1 cellular context compared by ENCODE assay signal in the genomic region with DNA sequence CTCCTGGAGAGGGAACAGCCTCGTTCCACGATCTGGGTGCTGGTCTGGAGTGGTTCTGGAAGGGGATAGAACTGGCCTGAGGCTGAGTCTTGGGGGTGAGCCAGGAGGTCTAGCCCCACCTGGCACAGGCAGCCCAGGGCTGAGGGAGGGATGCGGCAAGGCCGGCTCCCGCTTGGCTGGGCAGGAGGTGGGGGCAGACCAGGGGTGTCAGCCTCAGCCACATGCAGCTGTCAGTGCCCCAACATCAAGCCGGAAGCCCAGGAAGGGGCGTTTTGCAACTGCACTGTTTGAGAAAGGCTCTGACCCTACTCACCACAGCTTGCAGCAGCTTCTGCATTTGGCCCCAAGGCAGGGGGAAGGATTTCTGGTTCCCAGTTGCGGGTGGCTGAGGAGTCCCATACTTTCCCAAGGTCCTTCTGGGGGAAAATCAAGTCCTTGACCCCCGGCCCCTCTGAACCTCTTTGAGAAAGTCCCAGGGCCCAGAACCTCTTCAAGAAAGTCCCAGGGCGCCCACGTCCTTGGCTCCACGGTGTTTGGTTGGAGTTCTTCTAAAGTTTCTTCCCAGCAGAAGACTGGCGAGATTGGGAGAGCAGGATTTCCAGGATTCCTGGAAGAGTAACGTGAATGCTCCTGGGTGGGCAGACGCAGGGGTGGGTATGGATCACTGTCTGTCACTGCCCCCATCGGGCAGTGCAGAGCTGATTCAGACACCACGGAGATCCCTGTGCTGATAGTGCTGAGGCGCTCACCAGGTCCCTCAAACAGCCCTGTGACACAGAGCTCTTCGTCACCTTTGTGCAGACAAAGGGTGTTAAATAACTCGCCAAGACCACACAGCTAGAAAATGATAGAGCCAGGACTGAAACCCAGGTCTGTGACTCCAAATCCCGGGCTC.
TF ChIP-seq lines count a peak whose summit lies in the region.

No MANE protein-coding gene starts in this region.

TF ChIP-seq in GM12878, 131 proteins besides CTCF, POLR2A, EP300 and RAD21 (continued from another document and continues in another):
- TF ChIP-seq, protein P1, sequence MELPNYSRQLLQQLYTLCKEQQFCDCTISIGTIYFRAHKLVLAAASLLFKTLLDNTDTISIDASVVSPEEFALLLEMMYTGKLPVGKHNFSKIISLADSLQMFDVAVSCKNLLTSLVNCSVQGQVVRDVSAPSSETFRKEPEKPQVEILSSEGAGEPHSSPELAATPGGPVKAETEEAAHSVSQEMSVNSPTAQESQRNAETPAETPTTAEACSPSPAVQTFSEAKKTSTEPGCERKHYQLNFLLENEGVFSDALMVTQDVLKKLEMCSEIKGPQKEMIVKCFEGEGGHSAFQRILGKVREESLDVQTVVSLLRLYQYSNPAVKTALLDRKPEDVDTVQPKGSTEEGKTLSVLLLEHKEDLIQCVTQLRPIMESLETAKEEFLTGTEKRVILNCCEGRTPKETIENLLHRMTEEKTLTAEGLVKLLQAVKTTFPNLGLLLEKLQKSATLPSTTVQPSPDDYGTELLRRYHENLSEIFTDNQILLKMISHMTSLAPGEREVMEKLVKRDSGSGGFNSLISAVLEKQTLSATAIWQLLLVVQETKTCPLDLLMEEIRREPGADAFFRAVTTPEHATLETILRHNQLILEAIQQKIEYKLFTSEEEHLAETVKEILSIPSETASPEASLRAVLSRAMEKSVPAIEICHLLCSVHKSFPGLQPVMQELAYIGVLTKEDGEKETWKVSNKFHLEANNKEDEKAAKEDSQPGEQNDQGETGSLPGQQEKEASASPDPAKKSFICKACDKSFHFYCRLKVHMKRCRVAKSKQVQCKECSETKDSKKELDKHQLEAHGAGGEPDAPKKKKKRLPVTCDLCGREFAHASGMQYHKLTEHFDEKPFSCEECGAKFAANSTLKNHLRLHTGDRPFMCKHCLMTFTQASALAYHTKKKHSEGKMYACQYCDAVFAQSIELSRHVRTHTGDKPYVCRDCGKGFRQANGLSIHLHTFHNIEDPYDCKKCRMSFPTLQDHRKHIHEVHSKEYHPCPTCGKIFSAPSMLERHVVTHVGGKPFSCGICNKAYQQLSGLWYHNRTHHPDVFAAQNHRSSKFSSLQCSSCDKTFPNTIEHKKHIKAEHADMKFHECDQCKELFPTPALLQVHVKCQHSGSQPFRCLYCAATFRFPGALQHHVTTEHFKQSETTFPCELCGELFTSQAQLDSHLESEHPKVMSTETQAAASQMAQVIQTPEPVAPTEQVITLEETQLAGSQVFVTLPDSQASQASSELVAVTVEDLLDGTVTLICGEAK (IDR thresholded peaks at IDR 0.05; ENCODE audit: borderline replicate concordance): no peak
- TF ChIP-seq IKZF1 (conservative IDR thresholded peaks at IDR 0.05) (peak; percentile 67), ETV6 (conservative IDR thresholded peaks at IDR 0.05 in 1 of 2, IDR thresholded peaks at IDR 0.05 in 1 of 2; ENCODE audit: borderline replicate concordance in 1 of 2, low read depth in 1 of 2) (no peak), ESRRA (IDR thresholded peaks at IDR 0.05; ENCODE audit: low read length) (no peak), SIX5 (IDR thresholded peaks at IDR 0.05; ENCODE audit: low read depth, low read length, severe bottlenecking) (no peak), YY1 (IDR thresholded peaks at IDR 0.05; ENCODE audit: low read depth, low read length) (no peak), EZH2 (IDR thresholded peaks at IDR 0.05; ENCODE audit: borderline replicate concordance, control insufficient read depth, low read depth, low read length) (no peak), JUNB (IDR thresholded peaks at IDR 0.05) (no peak), HDAC2 (IDR thresholded peaks at IDR 0.05) (no peak), POU2F2 (IDR thresholded peaks at IDR 0.05; ENCODE audit: borderline replicate concordance, low read depth, low read length) (no peak), ZNF622 (IDR thresholded peaks at IDR 0.05) (no peak), RELA (IDR thresholded peaks at IDR 0.05; ENCODE audit: borderline replicate concordance, partially characterized antibody) (no peak), SMAD1 (IDR thresholded peaks at IDR 0.05; ENCODE audit: low read depth, partially characterized antibody) (no peak), SUZ12 (IDR thresholded peaks at IDR 0.05; ENCODE audit: unreplicated experiment) (no peak), RAD51 (IDR thresholded peaks at IDR 0.05) (no peak), MYC (IDR thresholded peaks at IDR 0.05; ENCODE audit: insufficient read depth, insufficient read length, insufficient replicate concordance, low read length, severe bottlenecking) (no peak), ZNF274 (IDR thresholded peaks at IDR 0.05; ENCODE audit: insufficient read depth, insufficient read length) (no peak), MTA2 (IDR thresholded peaks at IDR 0.05; ENCODE audit: low read depth) (no peak), EED (IDR thresholded peaks at IDR 0.05; ENCODE audit: low read depth) (peak; percentile 49; the same call in 1 of the 2 replicates), BCL11A (IDR thresholded peaks at IDR 0.05; ENCODE audit: low read depth, low read length) (no peak), SRF (IDR thresholded peaks at IDR 0.05; ENCODE audit: low read depth in 2 of 2, low read length in 2 of 2) (no peak), DPF2 (IDR thresholded peaks at IDR 0.05) (0 out of 2 replicates have a peak, but pooled peaks have one; percentile 21), GATAD2B (conservative IDR thresholded peaks at IDR 0.05; ENCODE audit: low read depth) (peak; percentile 67; the same call in 1 of the 2 replicates), WRNIP1 (IDR thresholded peaks at IDR 0.05; ENCODE audit: borderline replicate concordance, low read depth, low read length) (no peak), ZZZ3 (IDR thresholded peaks at IDR 0.05; ENCODE audit: control insufficient read depth, insufficient read length, low read depth) (no peak), MTA3 (IDR thresholded peaks at IDR 0.05; ENCODE audit: borderline replicate concordance, low read length) (no peak), IRF4 (IDR thresholded peaks at IDR 0.05; ENCODE audit: low read depth, low read length) (no peak), NR2C2 (IDR thresholded peaks at IDR 0.05; ENCODE audit: borderline replicate concordance, control insufficient read depth, insufficient read length, low read depth) (no peak), CREM (IDR thresholded peaks at IDR 0.05; ENCODE audit: low read depth) (0 out of 2 replicates have a peak, but pooled peaks have one; percentile 8), ZBED1 (IDR thresholded peaks at IDR 0.05; ENCODE audit: borderline replicate concordance) (no peak)
- TF ChIP-seq, protein P2, sequence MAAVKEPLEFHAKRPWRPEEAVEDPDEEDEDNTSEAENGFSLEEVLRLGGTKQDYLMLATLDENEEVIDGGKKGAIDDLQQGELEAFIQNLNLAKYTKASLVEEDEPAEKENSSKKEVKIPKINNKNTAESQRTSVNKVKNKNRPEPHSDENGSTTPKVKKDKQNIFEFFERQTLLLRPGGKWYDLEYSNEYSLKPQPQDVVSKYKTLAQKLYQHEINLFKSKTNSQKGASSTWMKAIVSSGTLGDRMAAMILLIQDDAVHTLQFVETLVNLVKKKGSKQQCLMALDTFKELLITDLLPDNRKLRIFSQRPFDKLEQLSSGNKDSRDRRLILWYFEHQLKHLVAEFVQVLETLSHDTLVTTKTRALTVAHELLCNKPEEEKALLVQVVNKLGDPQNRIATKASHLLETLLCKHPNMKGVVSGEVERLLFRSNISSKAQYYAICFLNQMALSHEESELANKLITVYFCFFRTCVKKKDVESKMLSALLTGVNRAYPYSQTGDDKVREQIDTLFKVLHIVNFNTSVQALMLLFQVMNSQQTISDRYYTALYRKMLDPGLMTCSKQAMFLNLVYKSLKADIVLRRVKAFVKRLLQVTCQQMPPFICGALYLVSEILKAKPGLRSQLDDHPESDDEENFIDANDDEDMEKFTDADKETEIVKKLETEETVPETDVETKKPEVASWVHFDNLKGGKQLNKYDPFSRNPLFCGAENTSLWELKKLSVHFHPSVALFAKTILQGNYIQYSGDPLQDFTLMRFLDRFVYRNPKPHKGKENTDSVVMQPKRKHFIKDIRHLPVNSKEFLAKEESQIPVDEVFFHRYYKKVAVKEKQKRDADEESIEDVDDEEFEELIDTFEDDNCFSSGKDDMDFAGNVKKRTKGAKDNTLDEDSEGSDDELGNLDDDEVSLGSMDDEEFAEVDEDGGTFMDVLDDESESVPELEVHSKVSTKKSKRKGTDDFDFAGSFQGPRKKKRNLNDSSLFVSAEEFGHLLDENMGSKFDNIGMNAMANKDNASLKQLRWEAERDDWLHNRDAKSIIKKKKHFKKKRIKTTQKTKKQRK (IDR thresholded peaks at IDR 0.05; ENCODE audit: low read depth, low read length): no peak
- TF ChIP-seq, protein P3, sequence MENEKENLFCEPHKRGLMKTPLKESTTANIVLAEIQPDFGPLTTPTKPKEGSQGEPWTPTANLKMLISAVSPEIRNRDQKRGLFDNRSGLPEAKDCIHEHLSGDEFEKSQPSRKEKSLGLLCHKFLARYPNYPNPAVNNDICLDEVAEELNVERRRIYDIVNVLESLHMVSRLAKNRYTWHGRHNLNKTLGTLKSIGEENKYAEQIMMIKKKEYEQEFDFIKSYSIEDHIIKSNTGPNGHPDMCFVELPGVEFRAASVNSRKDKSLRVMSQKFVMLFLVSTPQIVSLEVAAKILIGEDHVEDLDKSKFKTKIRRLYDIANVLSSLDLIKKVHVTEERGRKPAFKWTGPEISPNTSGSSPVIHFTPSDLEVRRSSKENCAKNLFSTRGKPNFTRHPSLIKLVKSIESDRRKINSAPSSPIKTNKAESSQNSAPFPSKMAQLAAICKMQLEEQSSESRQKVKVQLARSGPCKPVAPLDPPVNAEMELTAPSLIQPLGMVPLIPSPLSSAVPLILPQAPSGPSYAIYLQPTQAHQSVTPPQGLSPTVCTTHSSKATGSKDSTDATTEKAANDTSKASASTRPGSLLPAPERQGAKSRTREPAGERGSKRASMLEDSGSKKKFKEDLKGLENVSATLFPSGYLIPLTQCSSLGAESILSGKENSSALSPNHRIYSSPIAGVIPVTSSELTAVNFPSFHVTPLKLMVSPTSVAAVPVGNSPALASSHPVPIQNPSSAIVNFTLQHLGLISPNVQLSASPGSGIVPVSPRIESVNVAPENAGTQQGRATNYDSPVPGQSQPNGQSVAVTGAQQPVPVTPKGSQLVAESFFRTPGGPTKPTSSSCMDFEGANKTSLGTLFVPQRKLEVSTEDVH (IDR thresholded peaks at IDR 0.05; ENCODE audit: low read depth, partially characterized antibody): no peak
- TF ChIP-seq, protein P4, sequence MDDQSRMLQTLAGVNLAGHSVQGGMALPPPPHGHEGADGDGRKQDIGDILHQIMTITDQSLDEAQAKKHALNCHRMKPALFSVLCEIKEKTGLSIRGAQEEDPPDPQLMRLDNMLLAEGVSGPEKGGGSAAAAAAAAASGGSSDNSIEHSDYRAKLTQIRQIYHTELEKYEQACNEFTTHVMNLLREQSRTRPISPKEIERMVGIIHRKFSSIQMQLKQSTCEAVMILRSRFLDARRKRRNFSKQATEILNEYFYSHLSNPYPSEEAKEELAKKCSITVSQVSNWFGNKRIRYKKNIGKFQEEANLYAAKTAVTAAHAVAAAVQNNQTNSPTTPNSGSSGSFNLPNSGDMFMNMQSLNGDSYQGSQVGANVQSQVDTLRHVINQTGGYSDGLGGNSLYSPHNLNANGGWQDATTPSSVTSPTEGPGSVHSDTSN (IDR thresholded peaks at IDR 0.05; ENCODE audit: insufficient replicate concordance, low read depth, low read length): peak; percentile 59
- TF ChIP-seq, protein P5, sequence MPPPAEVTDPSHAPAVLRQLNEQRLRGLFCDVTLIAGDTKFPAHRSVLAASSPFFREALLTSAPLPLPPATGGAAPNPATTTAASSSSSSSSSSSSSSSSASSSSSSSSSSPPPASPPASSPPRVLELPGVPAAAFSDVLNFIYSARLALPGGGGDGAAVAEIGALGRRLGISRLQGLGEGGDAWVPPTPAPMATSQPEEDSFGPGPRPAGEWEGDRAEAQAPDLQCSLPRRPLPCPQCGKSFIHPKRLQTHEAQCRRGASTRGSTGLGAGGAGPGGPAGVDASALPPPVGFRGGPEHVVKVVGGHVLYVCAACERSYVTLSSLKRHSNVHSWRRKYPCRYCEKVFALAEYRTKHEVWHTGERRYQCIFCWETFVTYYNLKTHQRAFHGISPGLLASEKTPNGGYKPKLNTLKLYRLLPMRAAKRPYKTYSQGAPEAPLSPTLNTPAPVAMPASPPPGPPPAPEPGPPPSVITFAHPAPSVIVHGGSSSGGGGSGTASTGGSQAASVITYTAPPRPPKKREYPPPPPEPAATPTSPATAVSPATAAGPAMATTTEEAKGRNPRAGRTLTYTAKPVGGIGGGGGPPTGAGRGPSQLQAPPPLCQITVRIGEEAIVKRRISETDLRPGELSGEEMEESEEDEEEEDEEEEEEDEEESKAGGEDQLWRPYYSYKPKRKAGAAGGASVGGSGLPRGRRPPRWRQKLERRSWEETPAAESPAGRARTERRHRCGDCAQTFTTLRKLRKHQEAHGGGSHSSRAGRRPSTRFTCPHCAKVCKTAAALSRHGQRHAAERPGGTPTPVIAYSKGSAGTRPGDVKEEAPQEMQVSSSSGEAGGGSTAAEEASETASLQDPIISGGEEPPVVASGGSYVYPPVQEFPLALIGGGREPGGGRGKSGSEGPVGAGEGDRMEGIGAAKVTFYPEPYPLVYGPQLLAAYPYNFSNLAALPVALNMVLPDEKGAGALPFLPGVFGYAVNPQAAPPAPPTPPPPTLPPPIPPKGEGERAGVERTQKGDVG (CRISPR knock-in tag; IDR thresholded peaks at IDR 0.05): no peak
- TF ChIP-seq, protein P6, sequence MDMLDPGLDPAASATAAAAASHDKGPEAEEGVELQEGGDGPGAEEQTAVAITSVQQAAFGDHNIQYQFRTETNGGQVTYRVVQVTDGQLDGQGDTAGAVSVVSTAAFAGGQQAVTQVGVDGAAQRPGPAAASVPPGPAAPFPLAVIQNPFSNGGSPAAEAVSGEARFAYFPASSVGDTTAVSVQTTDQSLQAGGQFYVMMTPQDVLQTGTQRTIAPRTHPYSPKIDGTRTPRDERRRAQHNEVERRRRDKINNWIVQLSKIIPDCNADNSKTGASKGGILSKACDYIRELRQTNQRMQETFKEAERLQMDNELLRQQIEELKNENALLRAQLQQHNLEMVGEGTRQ (IDR thresholded peaks at IDR 0.05; ENCODE audit: borderline replicate concordance, low read depth, low read length): no peak
- TF ChIP-seq, protein P7, sequence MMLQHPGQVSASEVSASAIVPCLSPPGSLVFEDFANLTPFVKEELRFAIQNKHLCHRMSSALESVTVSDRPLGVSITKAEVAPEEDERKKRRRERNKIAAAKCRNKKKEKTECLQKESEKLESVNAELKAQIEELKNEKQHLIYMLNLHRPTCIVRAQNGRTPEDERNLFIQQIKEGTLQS (IDR thresholded peaks at IDR 0.05; ENCODE audit: borderline replicate concordance, extremely low read depth, low read depth, low read length): no peak
- TF ChIP-seq, protein P8, sequence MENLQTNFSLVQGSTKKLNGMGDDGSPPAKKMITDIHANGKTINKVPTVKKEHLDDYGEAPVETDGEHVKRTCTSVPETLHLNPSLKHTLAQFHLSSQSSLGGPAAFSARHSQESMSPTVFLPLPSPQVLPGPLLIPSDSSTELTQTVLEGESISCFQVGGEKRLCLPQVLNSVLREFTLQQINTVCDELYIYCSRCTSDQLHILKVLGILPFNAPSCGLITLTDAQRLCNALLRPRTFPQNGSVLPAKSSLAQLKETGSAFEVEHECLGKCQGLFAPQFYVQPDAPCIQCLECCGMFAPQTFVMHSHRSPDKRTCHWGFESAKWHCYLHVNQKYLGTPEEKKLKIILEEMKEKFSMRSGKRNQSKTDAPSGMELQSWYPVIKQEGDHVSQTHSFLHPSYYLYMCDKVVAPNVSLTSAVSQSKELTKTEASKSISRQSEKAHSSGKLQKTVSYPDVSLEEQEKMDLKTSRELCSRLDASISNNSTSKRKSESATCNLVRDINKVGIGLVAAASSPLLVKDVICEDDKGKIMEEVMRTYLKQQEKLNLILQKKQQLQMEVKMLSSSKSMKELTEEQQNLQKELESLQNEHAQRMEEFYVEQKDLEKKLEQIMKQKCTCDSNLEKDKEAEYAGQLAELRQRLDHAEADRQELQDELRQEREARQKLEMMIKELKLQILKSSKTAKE (IDR thresholded peaks at IDR 0.05; ENCODE audit: low read depth, poor library complexity, severe bottlenecking): no peak
